ENCODE assay signal across 14 cellular contexts in the genomic region with DNA sequence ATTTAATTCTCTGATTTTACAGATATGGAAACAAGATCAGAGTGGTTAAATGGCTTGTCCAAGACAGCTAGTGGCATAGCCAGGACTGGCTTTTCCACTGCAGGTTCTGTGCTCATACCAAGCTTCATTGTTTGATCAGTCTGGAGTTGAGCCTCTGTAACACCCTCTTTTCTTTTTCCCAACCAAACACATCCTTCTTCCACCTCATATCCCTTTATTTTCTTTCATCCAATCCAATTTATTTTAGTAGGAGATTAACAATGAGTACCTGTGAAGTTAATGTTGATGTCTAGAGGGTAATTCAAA.
DNase-seq lines count a peak whose midpoint lies in the region; ATAC-seq and TF ChIP-seq lines count a peak whose summit lies in the region.
"Had no signal": no experiment of that assay in that cellular context is flagged by ENCODE, and none has a peak within 500 bp of the region (broad histone marks: within the 10 kb centered on the region; RNA-seq: fewer than 3 reads in every experiment).

No MANE protein-coding gene starts in this region.

- H3K4me1 ChIP-seq in ACC112 (ENCODE audit: control insufficient read depth, insufficient read depth, low read length, unreplicated experiment) (no peaks in the 10 kb centered on the region), GM23338 (ENCODE audit: insufficient read depth) (peaks cover 29% of the 10 kb centered on the region), mesodermal cell (ENCODE audit: control insufficient read depth, insufficient read depth, low read length, poor library complexity, severe bottlenecking) (no peaks in the 10 kb centered on the region)
- H3K4me1 ChIP-seq: spleen had no signal

- H3K9me2 ChIP-seq in GM23338 (ENCODE audit: insufficient read depth) = no peaks in the 10 kb centered on the region

- no peak overlapping the region for H3K4me3 ChIP-seq in ACC112 (ENCODE audit: low read depth, low read length)
- H3K4me3 ChIP-seq in GM23338 = no peak overlapping the region
- H3K4me3 ChIP-seq in mesodermal cell (ENCODE audit: extremely low read depth, insufficient read depth, low read length, poor library complexity, severe bottlenecking) = no peak overlapping the region
- H3K4me3 ChIP-seq: cardiac muscle cell, PC-9, spleen had no signal

- peak overlapping the region; percentile 81 for H2AFZ ChIP-seq in ACC112 (ENCODE audit: low read length, unreplicated experiment)
- peak overlapping the region; percentile 8; the same call in 1 of the 2 replicates for H2AFZ ChIP-seq in GM23338
- H2AFZ ChIP-seq: PC-9 had no signal

- H3K79me2 ChIP-seq in ACC112 (ENCODE audit: control insufficient read depth, insufficient read depth, low read length, unreplicated experiment) = no peaks in the 10 kb centered on the region
- no peaks in the 10 kb centered on the region for H3K79me2 ChIP-seq in GM23338 (replicated peaks; ENCODE audit: insufficient read depth)

- no peaks in the 10 kb centered on the region for H3F3A ChIP-seq in GM23338 (replicated peaks; ENCODE audit: low read depth)

- ATAC-seq in GM23338 = peak; percentile 73
- no peak for ATAC-seq in HG03520 (IDR thresholded peaks at IDR 0.05; ENCODE audit: unreplicated experiment)
- ATAC-seq: esophagus mucosa had no signal

- no peak overlapping the region for H3K4me3 Mint-ChIP-seq in GM23338
- H3K4me3 Mint-ChIP-seq: B cell had no signal

- H3K27ac ChIP-seq in ACC112 (ENCODE audit: low read depth, low read length) = no peak overlapping the region
- no peak overlapping the region for H3K27ac ChIP-seq in GM23338 (ENCODE audit: low read depth)
- H3K27ac ChIP-seq in mesodermal cell (ENCODE audit: low read depth, low read length, severe bottlenecking) = peak overlapping the region; percentile 67
- H3K27ac ChIP-seq: cardiac muscle cell, PC-9, spleen had no signal

- CTCF ChIA-PET in GM10248 (lab: Yijun Ruan, JAX) = interaction anchor here (0.7 to 2.5 kb wide), 13 partner anchors 9 to 305 kb away, joined by 3 to 7 read pairs (median 4); no protein-coding TSS in a partner anchor

- H4K20me1 ChIP-seq in GM23338 (replicated peaks; ENCODE audit: insufficient read depth) = no peaks in the 10 kb centered on the region

- DNase-seq in GM23338 (ENCODE audit: low spot score) (no peak), NCI-H748 treated with DMSO at 0.1 percent for 48 hours (lab: John Stamatoyannopoulos, UW) (peak; percentile 82), NCI-H524 treated with DMSO at 0.1 percent for 48 hours (lab: John Stamatoyannopoulos, UW) (no peak), GM10248 (ENCODE audit: extremely low spot score) (no peak), NCI-H1105 (lab: John Stamatoyannopoulos, UW) (no peak)
- DNase-seq: PC-9, posterior cingulate gyrus, spleen had no signal

- no peaks in the 10 kb centered on the region for H3K9me3 ChIP-seq in mesodermal cell (ENCODE audit: control insufficient read depth, low read length)
- H3K9me3 ChIP-seq: spleen had no signal

- peaks cover 9% of the 10 kb centered on the region for H3K27me3 Mint-ChIP-seq in GM23338 (ENCODE audit: insufficient read depth, low read depth, poor library complexity)
- H3K27me3 Mint-ChIP-seq: B cell had no signal

- H3K36me3 Mint-ChIP-seq in GM23338 (ENCODE audit: low read depth) = no peaks in the 10 kb centered on the region

- H3K4me1 Mint-ChIP-seq in GM23338 = peaks cover 39% of the 10 kb centered on the region
- H3K4me1 Mint-ChIP-seq: B cell had no signal

- H3K9me3 Mint-ChIP-seq in GM23338 = no peaks in the 10 kb centered on the region

- H3K36me3 ChIP-seq in ACC112 (ENCODE audit: insufficient read depth, low read length) (no peaks in the 10 kb centered on the region), GM23338 (ENCODE audit: insufficient read depth) (no peaks in the 10 kb centered on the region), mesodermal cell (ENCODE audit: control insufficient read depth, insufficient read depth, low read length) (no peaks in the 10 kb centered on the region)
- H3K36me3 ChIP-seq: cardiac muscle cell, spleen had no signal

- TF ChIP-seq CTCF in GM23338 (conservative IDR thresholded peaks at IDR 0.05; ENCODE audit: low read depth in 2 of 2) (no peak), GM10248 (IDR thresholded peaks at IDR 0.05; ENCODE audit: control extremely low read depth, extremely low read depth, low read depth, missing control alignments) (no peak)

- no peak overlapping the region for H3K27ac Mint-ChIP-seq in GM23338
- H3K27ac Mint-ChIP-seq: B cell had no signal

- H3K4me2 ChIP-seq in GM23338 = 0 out of 2 replicates have a peak overlapping the region, but pooled peaks have one; percentile 20
- H3K4me2 ChIP-seq: PC-9 had no signal

- POLR2A ChIA-PET in GM10248 (lab: Yijun Ruan, JAX) = no interaction called here

- no peaks in the 10 kb centered on the region for H3K27me3 ChIP-seq in ACC112 (ENCODE audit: insufficient read depth, low read length)
- H3K27me3 ChIP-seq in GM23338 (ENCODE audit: insufficient read depth) = no peaks in the 10 kb centered on the region
- H3K27me3 ChIP-seq: cardiac muscle cell, spleen had no signal

TF ChIP-seq in GM23338, 12 proteins besides CTCF, POLR2A, EP300 and RAD21 (continues in another document):
- no peak for TF ChIP-seq REST (IDR thresholded peaks at IDR 0.05; ENCODE audit: unreplicated experiment)
- no peak for TF ChIP-seq ZNF331 (CRISPR knock-in tag; IDR thresholded peaks at IDR 0.05; ENCODE audit: low read depth)
- TF ChIP-seq NANOG (IDR thresholded peaks at IDR 0.05; ENCODE audit: borderline replicate concordance) = no peak
- no peak for TF ChIP-seq ZNF114 (CRISPR knock-in tag; IDR thresholded peaks at IDR 0.05)
- no peak for TF ChIP-seq EZH2phosphoT487 (IDR thresholded peaks at IDR 0.05; ENCODE audit: unreplicated experiment)
- TF ChIP-seq ETS1 (IDR thresholded peaks at IDR 0.05) = no peak
- no peak for TF ChIP-seq STAT1 (IDR thresholded peaks at IDR 0.05; ENCODE audit: unreplicated experiment)
- TF ChIP-seq POLR2AphosphoS5 (IDR thresholded peaks at IDR 0.05; ENCODE audit: low read depth) = no peak
- TF ChIP-seq CREB1 (CRISPR knock-in tag; IDR thresholded peaks at IDR 0.05; ENCODE audit: low read depth) = no peak
- TF ChIP-seq EZH2 (IDR thresholded peaks at IDR 0.05; ENCODE audit: low read depth, unreplicated experiment) = no peak
